ENCODE assay signal across 7 cellular contexts in genomic region chr4:184624504-184624903, GRCh38. TPM values are rescaled to one million over a fixed set of nuclear protein-coding genes. Genes with fewer than 3 reads are reported as not detected.
DNase-seq lines count a peak whose midpoint lies in the region; ATAC-seq and TF ChIP-seq lines count a peak whose summit lies in the region.
"Not testable (repeated sequence)": the region's sequence is repeated elsewhere in the genome, so short reads cannot be mapped to it uniquely, and the experiment has no call there.

No MANE protein-coding gene starts in this region.

- H3K4me2 ChIP-seq in H9 (ENCODE audit: insufficient read depth, insufficient read length, low read length) = not testable (repeated sequence)
- peak overlapping the region; percentile 47 for H3K4me2 ChIP-seq in hepatocyte

- not testable (repeated sequence) for H4K5ac ChIP-seq in H9 (ENCODE audit: insufficient read length, low read depth, low read length)

- H3K36me3 ChIP-seq in hepatocyte (replicated peaks; ENCODE audit: insufficient read depth, low read depth) = not testable (repeated sequence)

- H3K4me3 Mint-ChIP-seq in H9; activated CD8-positive, alpha-beta T cell treated with anti-CD3 and anti-CD28 coated beads for 36 hours; activated naive CD8-positive, alpha-beta T cell treated with anti-CD3 and anti-CD28 coated beads for 36 hours: not testable (repeated sequence)
- peak overlapping the region; percentile 49 for H3K4me3 Mint-ChIP-seq in activated T-helper 1 cell treated with anti-CD3 and anti-CD28 coated beads, Interleukin-12 subunit alpha, Interleukin-12 subunit beta, Interleukin-2, Interleukin-4 antibody, amounts not matched to agents 30 ng/mL and 10 ng/mL and 1 ng/mL, durations not matched to agents 14 hours and 24 hours and 36 hours
- peak overlapping the region in 2 of 10 donors; percentile 7 to 62 for H3K4me3 Mint-ChIP-seq in naive thymus-derived CD8-positive, alpha-beta T cell
- H3K4me3 Mint-ChIP-seq in stimulated activated memory B cell treated with anti-CD40 and anti-IgM and Interleukin-4, amounts not matched to agents 10 μg/mL and 1 μg/mL and 100 μg/mL, for 72 hours = peak overlapping the region; percentile 6

- H3K9me3 Mint-ChIP-seq in H9; activated CD8-positive, alpha-beta T cell treated with anti-CD3 and anti-CD28 coated beads for 36 hours; activated T-helper 1 cell treated with anti-CD3 and anti-CD28 coated beads, Interleukin-12 subunit alpha, Interleukin-12 subunit beta, Interleukin-2, Interleukin-4 antibody, amounts not matched to agents 30 ng/mL and 10 ng/mL and 1 ng/mL, durations not matched to agents 14 hours and 24 hours and 36 hours; activated naive CD8-positive, alpha-beta T cell treated with anti-CD3 and anti-CD28 coated beads for 36 hours; naive thymus-derived CD8-positive, alpha-beta T cell; stimulated activated memory B cell treated with anti-CD40 and anti-IgM and Interleukin-4, amounts not matched to agents 10 μg/mL and 1 μg/mL and 100 μg/mL, for 72 hours: not testable (repeated sequence)

- not testable (repeated sequence) for H2BK5ac ChIP-seq in H9 (ENCODE audit: insufficient read length, low read length)

- not testable (repeated sequence) for H3K9ac ChIP-seq in H9 (ENCODE audit: extremely low read depth, insufficient read length, low read length)

- H3K27me3 ChIP-seq in H9 (ENCODE audit: insufficient read depth, low read length); hepatocyte: not testable (repeated sequence)

- not testable (repeated sequence) for H4K8ac ChIP-seq in H9 (replicated peaks; ENCODE audit: insufficient read length, low read depth, low read length)

- peak overlapping the region; percentile 47 for H2BK12ac ChIP-seq in H9 (ENCODE audit: insufficient read length, low read depth, low read length)

- not testable (repeated sequence) for ATAC-seq in activated CD8-positive, alpha-beta T cell treated with anti-CD3 and anti-CD28 coated beads for 36 hours; naive thymus-derived CD8-positive, alpha-beta T cell; stimulated activated memory B cell treated with anti-CD40 and anti-IgM and Interleukin-4, amounts not matched to agents 10 μg/mL and 1 μg/mL and 100 μg/mL, for 72 hours

- intact Hi-C loops in activated CD8-positive, alpha-beta T cell treated with anti-CD3 and anti-CD28 coated beads for 36 hours (cut with micrococcal nuclease) = not testable (repeated sequence)
- intact Hi-C loops in activated T-helper 1 cell treated with anti-CD3 and anti-CD28 coated beads, Interleukin-12 subunit alpha, Interleukin-12 subunit beta, Interleukin-2, Interleukin-4 antibody, amounts not matched to agents 30 ng/mL and 10 ng/mL and 1 ng/mL, durations not matched to agents 14 hours and 24 hours and 36 hours (cut with micrococcal nuclease) = loop anchor here (2.0 kb wide), 3 partner anchors 24 to 50 kb away; partner anchors contain the start of genes CASP3 and PRIMPOL

- H2AK5ac ChIP-seq in H9 (ENCODE audit: insufficient read length, low read length) = not testable (repeated sequence)

- H4K20me1 ChIP-seq in H9 (ENCODE audit: control insufficient read depth, insufficient read depth, insufficient read length); hepatocyte (ENCODE audit: insufficient read depth, poor library complexity, severe bottlenecking): not testable (repeated sequence)

- H3K79me2 ChIP-seq in H9 (ENCODE audit: insufficient read depth, low read length); hepatocyte: not testable (repeated sequence)

- not testable (repeated sequence) for H2BK15ac ChIP-seq in H9 (ENCODE audit: low read depth, low read length)

- H3K27ac Mint-ChIP-seq in H9 = not testable (repeated sequence)
- H3K27ac Mint-ChIP-seq in activated CD8-positive, alpha-beta T cell treated with anti-CD3 and anti-CD28 coated beads for 36 hours = peak overlapping the region; percentile 70
- H3K27ac Mint-ChIP-seq in activated T-helper 1 cell treated with anti-CD3 and anti-CD28 coated beads, Interleukin-12 subunit alpha, Interleukin-12 subunit beta, Interleukin-2, Interleukin-4 antibody, amounts not matched to agents 30 ng/mL and 10 ng/mL and 1 ng/mL, durations not matched to agents 14 hours and 24 hours and 36 hours = peak overlapping the region; percentile 88
- H3K27ac Mint-ChIP-seq in activated naive CD8-positive, alpha-beta T cell treated with anti-CD3 and anti-CD28 coated beads for 36 hours = peak overlapping the region; percentile 44
- peak overlapping the region in 6 of 10 donors; percentile 14 to 86 (median 70) for H3K27ac Mint-ChIP-seq in naive thymus-derived CD8-positive, alpha-beta T cell
- H3K27ac Mint-ChIP-seq in stimulated activated memory B cell treated with anti-CD40 and anti-IgM and Interleukin-4, amounts not matched to agents 10 μg/mL and 1 μg/mL and 100 μg/mL, for 72 hours = peak overlapping the region; percentile 36

- peaks cover 54 to 61% of the 10 kb centered on the region in 2 experiments for H3K4me1 Mint-ChIP-seq in H9
- H3K4me1 Mint-ChIP-seq in activated CD8-positive, alpha-beta T cell treated with anti-CD3 and anti-CD28 coated beads for 36 hours (ENCODE audit: low read depth) = peaks cover 32% of the 10 kb centered on the region
- H3K4me1 Mint-ChIP-seq in activated T-helper 1 cell treated with anti-CD3 and anti-CD28 coated beads, Interleukin-12 subunit alpha, Interleukin-12 subunit beta, Interleukin-2, Interleukin-4 antibody, amounts not matched to agents 30 ng/mL and 10 ng/mL and 1 ng/mL, durations not matched to agents 14 hours and 24 hours and 36 hours (ENCODE audit: low read depth) = peaks cover 38% of the 10 kb centered on the region
- H3K4me1 Mint-ChIP-seq in activated naive CD8-positive, alpha-beta T cell treated with anti-CD3 and anti-CD28 coated beads for 36 hours = peaks cover 28% of the 10 kb centered on the region
- H3K4me1 Mint-ChIP-seq in naive thymus-derived CD8-positive, alpha-beta T cell = peaks cover 24 to 36% (median 30%) of the 10 kb centered on the region in 4 donors
- H3K4me1 Mint-ChIP-seq in stimulated activated memory B cell treated with anti-CD40 and anti-IgM and Interleukin-4, amounts not matched to agents 10 μg/mL and 1 μg/mL and 100 μg/mL, for 72 hours = peaks cover 11% of the 10 kb centered on the region

- H3K23me2 ChIP-seq in H9 (ENCODE audit: insufficient read length, low read depth, low read length, poor library complexity, severe bottlenecking) = not testable (repeated sequence)

- no CpG with 5 or more reads among the region's 3 CpGs for WGBS in H9 (ENCODE audit: extremely low coverage, insufficient read length, low lambda C conversion rate)
- WGBS in hepatocyte (ENCODE audit: low lambda C conversion rate, missing lambda C conversion rate) = 99% methylated on average over 3 of the region's 3 CpGs

- not testable (repeated sequence) for DNase-seq in H9; activated CD8-positive, alpha-beta T cell treated with anti-CD3 and anti-CD28 coated beads for 36 hours; activated T-helper 1 cell treated with anti-CD3 and anti-CD28 coated beads, Interleukin-12 subunit alpha, Interleukin-12 subunit beta, Interleukin-2, Interleukin-4 antibody, amounts not matched to agents 30 ng/mL and 10 ng/mL and 1 ng/mL, durations not matched to agents 14 hours and 24 hours and 36 hours (ENCODE audit: low spot score); activated naive CD8-positive, alpha-beta T cell treated with anti-CD3 and anti-CD28 coated beads for 36 hours; hepatocyte (ENCODE audit: low spot score); naive thymus-derived CD8-positive, alpha-beta T cell

- H3K18ac ChIP-seq in H9 (ENCODE audit: insufficient read length, low read depth, low read length) = not testable (repeated sequence)

- H3K4me1 ChIP-seq in H9 (ENCODE audit: insufficient read depth, low read length) = not testable (repeated sequence)
- peaks cover 14% of the 10 kb centered on the region for H3K4me1 ChIP-seq in hepatocyte (ENCODE audit: insufficient read depth)

- not testable (repeated sequence) for H3K9me2 ChIP-seq in hepatocyte (replicated peaks; ENCODE audit: insufficient read depth)

- peak overlapping the region; percentile 61 for H4K91ac ChIP-seq in H9 (ENCODE audit: insufficient read length, low read depth, low read length)

- H3K4ac ChIP-seq in H9 (ENCODE audit: low read depth, low read length) = not testable (repeated sequence)

- not testable (repeated sequence) for H3K4me3 ChIP-seq in hepatocyte

- not testable (repeated sequence) for H2BK20ac ChIP-seq in H9 (ENCODE audit: low read depth, low read length, poor library complexity, severe bottlenecking)

- not testable (repeated sequence) for H3K14ac ChIP-seq in H9 (ENCODE audit: insufficient read depth, low read length)

- not testable (repeated sequence) for H3T11ph ChIP-seq in H9 (ENCODE audit: low read length)

- H3K27me3 Mint-ChIP-seq in H9 (ENCODE audit: low read depth); activated CD8-positive, alpha-beta T cell treated with anti-CD3 and anti-CD28 coated beads for 36 hours; activated T-helper 1 cell treated with anti-CD3 and anti-CD28 coated beads, Interleukin-12 subunit alpha, Interleukin-12 subunit beta, Interleukin-2, Interleukin-4 antibody, amounts not matched to agents 30 ng/mL and 10 ng/mL and 1 ng/mL, durations not matched to agents 14 hours and 24 hours and 36 hours (ENCODE audit: insufficient read depth); activated naive CD8-positive, alpha-beta T cell treated with anti-CD3 and anti-CD28 coated beads for 36 hours; naive thymus-derived CD8-positive, alpha-beta T cell; stimulated activated memory B cell treated with anti-CD40 and anti-IgM and Interleukin-4, amounts not matched to agents 10 μg/mL and 1 μg/mL and 100 μg/mL, for 72 hours: not testable (repeated sequence)

- not testable (repeated sequence) for H2BK120ac ChIP-seq in H9 (ENCODE audit: low read depth, low read length, poor library complexity, severe bottlenecking)

- H3K27ac ChIP-seq in H9 (ENCODE audit: insufficient read length, low read depth, low read length) = not testable (repeated sequence)
- peak overlapping the region; percentile 96 for H3K27ac ChIP-seq in hepatocyte

- CTCF ChIA-PET in activated CD8-positive, alpha-beta T cell treated with anti-CD3 and anti-CD28 coated beads for 36 hours (lab: Charles Lee) = interaction anchor here (1.2 kb wide), 1 partner anchor 360 kb away, joined by 4 read pairs; no protein-coding TSS in a partner anchor

- H3K23ac ChIP-seq in H9 (ENCODE audit: insufficient read length, low read depth, low read length) = not testable (repeated sequence)

- not testable (repeated sequence) for H3K56ac ChIP-seq in H9 (ENCODE audit: insufficient read length, low read depth, low read length)

- not testable (repeated sequence) for TF ChIP-seq CTCF in H9 (conservative IDR thresholded peaks at IDR 0.05); activated CD8-positive, alpha-beta T cell treated with anti-CD3 and anti-CD28 coated beads for 36 hours (IDR thresholded peaks at IDR 0.05); hepatocyte (IDR thresholded peaks at IDR 0.05; ENCODE audit: poor library complexity)

- H3K36me3 Mint-ChIP-seq in H9 (ENCODE audit: insufficient read depth in 1 of 3, low read depth in 3 of 3) = peaks cover 51 to 65% (median 59%) of the 10 kb centered on the region in 3 experiments
- peaks cover 50% of the 10 kb centered on the region for H3K36me3 Mint-ChIP-seq in activated CD8-positive, alpha-beta T cell treated with anti-CD3 and anti-CD28 coated beads for 36 hours (ENCODE audit: low read depth)
- peaks cover 63% of the 10 kb centered on the region for H3K36me3 Mint-ChIP-seq in activated T-helper 1 cell treated with anti-CD3 and anti-CD28 coated beads, Interleukin-12 subunit alpha, Interleukin-12 subunit beta, Interleukin-2, Interleukin-4 antibody, amounts not matched to agents 30 ng/mL and 10 ng/mL and 1 ng/mL, durations not matched to agents 14 hours and 24 hours and 36 hours (ENCODE audit: low read depth)
- H3K36me3 Mint-ChIP-seq in activated naive CD8-positive, alpha-beta T cell treated with anti-CD3 and anti-CD28 coated beads for 36 hours = peaks cover 46% of the 10 kb centered on the region
- H3K36me3 Mint-ChIP-seq in naive thymus-derived CD8-positive, alpha-beta T cell = peaks cover 4 to 41% (median 23%) of the 10 kb centered on the region in 3 donors
- H3K36me3 Mint-ChIP-seq in stimulated activated memory B cell treated with anti-CD40 and anti-IgM and Interleukin-4, amounts not matched to agents 10 μg/mL and 1 μg/mL and 100 μg/mL, for 72 hours = peaks cover 65% of the 10 kb centered on the region

- not testable (repeated sequence) for H2AFZ ChIP-seq in H9 (ENCODE audit: low read length); hepatocyte

- POLR2A ChIA-PET in activated CD8-positive, alpha-beta T cell treated with anti-CD3 and anti-CD28 coated beads for 36 hours (lab: Charles Lee) = interaction anchor here (1.1 kb wide), 1 partner anchor 44 kb away, joined by 3 read pairs; no protein-coding TSS in a partner anchor
- POLR2A ChIA-PET in naive thymus-derived CD8-positive, alpha-beta T cell (lab: Charles Lee) = interaction anchor here (0.9 to 1.5 kb wide), 2 partner anchors 24 to 150 kb away, joined by 3 to 4 read pairs; partner anchors contain the start of genes CASP3 and IRF2

- H3K9me3 ChIP-seq in H9 (ENCODE audit: control insufficient read depth, low read depth, low read length); hepatocyte (ENCODE audit: low read depth): not testable (repeated sequence)

- not testable (repeated sequence) for H3K79me1 ChIP-seq in H9 (ENCODE audit: insufficient read depth, low read depth, low read length, poor library complexity, severe bottlenecking)

RNA-seq across cellular contexts. Expression of gene CASP3, which starts 24.7 kb away (rescaled TPM):
- 107 and 110 TPM in 2 replicates for total RNA-seq in H9 (2021)
- 100 to 1,000 TPM in 1 of 2 experiments, 10 to 100 TPM in 1; 96.9 to 100 TPM for total RNA-seq in activated CD8-positive, alpha-beta T cell treated with anti-CD3 and anti-CD28 coated beads for 36 hours
- 116 and 121 TPM in 2 replicates for total RNA-seq in activated T-helper 1 cell treated with anti-CD3 and anti-CD28 coated beads, Interleukin-12 subunit alpha, Interleukin-12 subunit beta, Interleukin-2, Interleukin-4 antibody, amounts not matched to agents 30 ng/mL and 10 ng/mL and 1 ng/mL, durations not matched to agents 14 hours and 24 hours and 36 hours
- total RNA-seq in activated naive CD8-positive, alpha-beta T cell treated with anti-CD3 and anti-CD28 coated beads for 36 hours = 10 to 100 TPM; 72.0 to 72.2 TPM
- total RNA-seq in hepatocyte = 74.1 and 81.2 TPM in 2 replicates
- polyA plus RNA-seq in hepatocyte = 53.6 and 63.9 TPM in 2 replicates
- 10 to 100 TPM; 19.6 to 22.8 TPM for total RNA-seq in naive thymus-derived CD8-positive, alpha-beta T cell
- polyA plus RNA-seq in naive thymus-derived CD8-positive, alpha-beta T cell = 1 to 10 TPM; 1.9 to 4.7 (median 3.3) TPM

RNA-seq across cellular contexts. Expression of gene PRIMPOL, which starts 25.0 kb away (rescaled TPM):
- total RNA-seq in H9 (2021) (4.9 and 6.3 TPM in 2 replicates), hepatocyte (11.9 and 14.5 TPM in 2 replicates)
- 10 to 100 TPM; 16.9 to 17.3 TPM for total RNA-seq in activated CD8-positive, alpha-beta T cell treated with anti-CD3 and anti-CD28 coated beads for 36 hours
- 16.4 and 19.7 TPM in 2 replicates for total RNA-seq in activated T-helper 1 cell treated with anti-CD3 and anti-CD28 coated beads, Interleukin-12 subunit alpha, Interleukin-12 subunit beta, Interleukin-2, Interleukin-4 antibody, amounts not matched to agents 30 ng/mL and 10 ng/mL and 1 ng/mL, durations not matched to agents 14 hours and 24 hours and 36 hours
- total RNA-seq in activated naive CD8-positive, alpha-beta T cell treated with anti-CD3 and anti-CD28 coated beads for 36 hours = 10 to 100 TPM; 17.7 to 18.1 TPM
- polyA plus RNA-seq in hepatocyte = 9.1 and 10.3 TPM in 2 replicates
- 10 to 100 TPM; 16.1 to 17.6 TPM for total RNA-seq in naive thymus-derived CD8-positive, alpha-beta T cell
- 10 to 100 TPM; 12.1 to 16.5 (median 12.7) TPM for polyA plus RNA-seq in naive thymus-derived CD8-positive, alpha-beta T cell
